ENCODE assay signal across 22 cellular contexts in genomic region chr6:106796754-106797153, GRCh38.
DNase-seq lines count a peak whose midpoint lies in the region; ATAC-seq and TF ChIP-seq lines count a peak whose summit lies in the region.
"Had no signal": no experiment of that assay in that cellular context is flagged by ENCODE, and none has a peak within 500 bp of the region (broad histone marks: within the 10 kb centered on the region; RNA-seq: fewer than 3 reads in every experiment).

No MANE protein-coding gene starts in this region.

- no peak overlapping the region for H3K23ac ChIP-seq in mesenchymal stem cell (ENCODE audit: low read length in 2 of 2)

- POLR2A ChIA-PET in naive thymus-derived CD8-positive, alpha-beta T cell (lab: Charles Lee): no interaction called here

- H3K27ac Mint-ChIP-seq in Calu3 (ENCODE audit: unreplicated experiment) (peak overlapping the region; percentile 92), T-helper 17 cell (no peak overlapping the region)
- H3K27ac Mint-ChIP-seq in naive thymus-derived CD8-positive, alpha-beta T cell: no peak overlapping the region
- H3K27ac Mint-ChIP-seq: CD8-positive, alpha-beta T cell had no signal

- peaks cover 15 to 60% of the 10 kb centered on the region in 2 experiments for H3K27me3 ChIP-seq in mesenchymal stem cell (ENCODE audit: control insufficient read depth in 1 of 2, insufficient read depth in 1 of 2, low read length in 2 of 2)
- no peaks in the 10 kb centered on the region for H3K27me3 ChIP-seq in thyroid gland

- no peak overlapping the region for H3K4ac ChIP-seq in mesenchymal stem cell (ENCODE audit: low read depth in 1 of 2, low read length in 2 of 2)

- no peak overlapping the region for H3K4me2 ChIP-seq in mesenchymal stem cell (ENCODE audit: low read length, poor library complexity, severe bottlenecking)

- no peak overlapping the region for H3K4me3 Mint-ChIP-seq in Calu3 (ENCODE audit: low read depth, unreplicated experiment)
- H3K4me3 Mint-ChIP-seq in naive thymus-derived CD8-positive, alpha-beta T cell: no peak overlapping the region
- no peak overlapping the region for H3K4me3 Mint-ChIP-seq in T-helper 17 cell
- H3K4me3 Mint-ChIP-seq: CD8-positive, alpha-beta T cell had no signal

- TF ChIP-seq CTCF in Calu3 (IDR thresholded peaks at IDR 0.05; ENCODE audit: unreplicated experiment): no peak
- TF ChIP-seq CTCF in thyroid gland (IDR thresholded peaks at IDR 0.05): no peak

- no peak for DNase-seq in Calu3
- no peak for DNase-seq in epithelial cell of prostate (ENCODE audit: low read depth, low spot score)
- no peak for DNase-seq in mesenchymal stem cell
- no peak for DNase-seq in thyroid gland
- DNase-seq in naive thymus-derived CD8-positive, alpha-beta T cell: no peak
- DNase-seq in T-helper 17 cell: no peak
- DNase-seq: AML-193; CD8-positive, alpha-beta T cell; DMS79 treated with DMSO at 0.1 percent for 48 hours; Kasumi-1; MV-4-11; NCI-H1105; NCI-H1436 treated with DMSO at 0.1 percent for 48 hours; NCI-H187 treated with DMSO at 0.1 percent for 48 hours; NCI-H2171 treated with DMSO at 0.1 percent for 48 hours; NCI-H345; NCI-H524; NCI-H748 treated with DMSO at 0.1 percent for 48 hours had no signal

- WGBS in mesenchymal stem cell: 100% methylated on average over 1 of the region's 1 CpG
- 83 to 90% methylated on average over 1 of the region's 1 CpG for WGBS in thyroid gland, 2 donors

- H2AFZ ChIP-seq in mesenchymal stem cell (ENCODE audit: low read depth, low read length): no peak overlapping the region

- H3K36me3 Mint-ChIP-seq in Calu3 (ENCODE audit: insufficient read depth, unreplicated experiment) (peaks cover 22% of the 10 kb centered on the region), T-helper 17 cell (ENCODE audit: low read depth) (no peaks in the 10 kb centered on the region)
- no peaks in the 10 kb centered on the region for H3K36me3 Mint-ChIP-seq in naive thymus-derived CD8-positive, alpha-beta T cell
- H3K36me3 Mint-ChIP-seq: CD8-positive, alpha-beta T cell had no signal

- H3K36me3 ChIP-seq in mesenchymal stem cell (ENCODE audit: control insufficient read depth in 1 of 2, insufficient read depth in 2 of 2, low read depth in 1 of 2, low read length in 2 of 2): no peaks in the 10 kb centered on the region
- no peaks in the 10 kb centered on the region for H3K36me3 ChIP-seq in thyroid gland
- H3K36me3 ChIP-seq: BLaER1 treated with 17β-estradiol and CSF1 and Interleukin-3, amounts not matched to agents 10 nM and 100 nM had no signal

- H3K9me3 ChIP-seq in mesenchymal stem cell (ENCODE audit: control insufficient read depth, low read length) (no peaks in the 10 kb centered on the region), thyroid gland (no peaks in the 10 kb centered on the region), T-helper 17 cell (ENCODE audit: control insufficient read depth, low read length, poor library complexity, severe bottlenecking) (no peaks in the 10 kb centered on the region)

- H3K9me3 Mint-ChIP-seq in Calu3 (ENCODE audit: low read depth, unreplicated experiment): no peaks in the 10 kb centered on the region
- no peaks in the 10 kb centered on the region for H3K9me3 Mint-ChIP-seq in naive thymus-derived CD8-positive, alpha-beta T cell
- H3K9me3 Mint-ChIP-seq: CD8-positive, alpha-beta T cell had no signal

- CTCF ChIA-PET in Calu3 (lab: Charles Lee): interaction anchor here (0.6 to 0.9 kb wide), 3 partner anchors 10 to 153 kb away, joined by 3 to 4 read pairs (median 3); no protein-coding TSS in a partner anchor

- no peak overlapping the region for H2BK5ac ChIP-seq in mesenchymal stem cell (ENCODE audit: low read depth, low read length, poor library complexity, severe bottlenecking)

- no peak overlapping the region for H3K18ac ChIP-seq in mesenchymal stem cell (ENCODE audit: low read depth in 1 of 2, low read length in 2 of 2)

- peak overlapping the region; percentile 85 for H3K27ac ChIP-seq in epithelial cell of prostate
- no peak overlapping the region for H3K27ac ChIP-seq in mesenchymal stem cell (ENCODE audit: low read length, poor library complexity, severe bottlenecking)
- H3K27ac ChIP-seq in thyroid gland: peak overlapping the region; percentile 76 to 95 (median 84)
- H3K27ac ChIP-seq: BLaER1 treated with 17β-estradiol and CSF1 and Interleukin-3, amounts not matched to agents 10 nM and 100 nM had no signal

- H3K14ac ChIP-seq in mesenchymal stem cell (ENCODE audit: low read length in 2 of 2): no peak overlapping the region

- H4K8ac ChIP-seq in mesenchymal stem cell (ENCODE audit: low read length): no peak overlapping the region

- no peak overlapping the region for H3K4me3 ChIP-seq in mesenchymal stem cell (ENCODE audit: insufficient read depth in 1 of 2, low read depth in 1 of 2, low read length in 2 of 2)
- H3K4me3 ChIP-seq in thyroid gland (replicated peaks in 1 of 3): no peak overlapping the region
- H3K4me3 ChIP-seq: BLaER1 treated with 17β-estradiol and CSF1 and Interleukin-3, amounts not matched to agents 10 nM and 100 nM; K562 had no signal

- H3K4me1 Mint-ChIP-seq in Calu3 (ENCODE audit: low read depth, unreplicated experiment) (peaks cover 62% of the 10 kb centered on the region), T-helper 17 cell (no peaks in the 10 kb centered on the region)
- H3K4me1 Mint-ChIP-seq in naive thymus-derived CD8-positive, alpha-beta T cell: peaks cover 0 to 6% (median 0%) of the 10 kb centered on the region in 4 donors

- H3K4me1 ChIP-seq in mesenchymal stem cell (ENCODE audit: control insufficient read depth, insufficient read depth, low read depth, low read length) (peaks cover 17% of the 10 kb centered on the region), thyroid gland (peaks cover 17 to 29% of the 10 kb centered on the region in 2 donors)

- no peaks in the 10 kb centered on the region for H3K79me1 ChIP-seq in mesenchymal stem cell (replicated peaks; ENCODE audit: low read length, poor library complexity, severe bottlenecking)

- no TSS peak for BruUV-seq in Calu3 (replicated peaks; lab: Mats Ljungman, UMichigan)

- H2BK15ac ChIP-seq in mesenchymal stem cell (ENCODE audit: low read depth, poor library complexity, severe bottlenecking): no peak overlapping the region

- ATAC-seq in HG03439 (IDR thresholded peaks at IDR 0.05; ENCODE audit: unreplicated experiment): no peak
- no peak for ATAC-seq in naive thymus-derived CD8-positive, alpha-beta T cell
- ATAC-seq in T-helper 17 cell: no peak
- ATAC-seq: CD8-positive, alpha-beta T cell; K562; SK-N-SH treated with all-trans-retinoic acid at 6 μM for 48 hours had no signal

- H2BK120ac ChIP-seq in mesenchymal stem cell (ENCODE audit: low read depth, low read length): no peak overlapping the region

- no peak overlapping the region for H3K9ac ChIP-seq in mesenchymal stem cell (ENCODE audit: low read length)
- H3K9ac ChIP-seq: BLaER1 treated with 17β-estradiol and CSF1 and Interleukin-3, amounts not matched to agents 10 nM and 100 nM had no signal

- H2BK12ac ChIP-seq in mesenchymal stem cell (ENCODE audit: low read length in 2 of 2): no peak overlapping the region

- TF ChIP-seq POLR2A in thyroid gland (IDR thresholded peaks at IDR 0.05): no peak

- peak overlapping the region; percentile 11 for H2AK5ac ChIP-seq in mesenchymal stem cell (ENCODE audit: low read length, severe bottlenecking)

- no peak overlapping the region for H4K91ac ChIP-seq in mesenchymal stem cell (ENCODE audit: low read length)

- intact Hi-C loops in Calu3 (cut with micrococcal nuclease; ENCODE audit: unreplicated experiment): no loop called here
- intact Hi-C loops in thyroid gland (cut with DNase I): no loop called here

- H3K27me3 Mint-ChIP-seq in Calu3 (ENCODE audit: unreplicated experiment): no peaks in the 10 kb centered on the region
- peaks cover 5 to 34% (median 12%) of the 10 kb centered on the region in 5 donors for H3K27me3 Mint-ChIP-seq in naive thymus-derived CD8-positive, alpha-beta T cell
- peaks cover 51% of the 10 kb centered on the region for H3K27me3 Mint-ChIP-seq in T-helper 17 cell
